1 cellular context compared by ENCODE assay signal in the genomic region with DNA sequence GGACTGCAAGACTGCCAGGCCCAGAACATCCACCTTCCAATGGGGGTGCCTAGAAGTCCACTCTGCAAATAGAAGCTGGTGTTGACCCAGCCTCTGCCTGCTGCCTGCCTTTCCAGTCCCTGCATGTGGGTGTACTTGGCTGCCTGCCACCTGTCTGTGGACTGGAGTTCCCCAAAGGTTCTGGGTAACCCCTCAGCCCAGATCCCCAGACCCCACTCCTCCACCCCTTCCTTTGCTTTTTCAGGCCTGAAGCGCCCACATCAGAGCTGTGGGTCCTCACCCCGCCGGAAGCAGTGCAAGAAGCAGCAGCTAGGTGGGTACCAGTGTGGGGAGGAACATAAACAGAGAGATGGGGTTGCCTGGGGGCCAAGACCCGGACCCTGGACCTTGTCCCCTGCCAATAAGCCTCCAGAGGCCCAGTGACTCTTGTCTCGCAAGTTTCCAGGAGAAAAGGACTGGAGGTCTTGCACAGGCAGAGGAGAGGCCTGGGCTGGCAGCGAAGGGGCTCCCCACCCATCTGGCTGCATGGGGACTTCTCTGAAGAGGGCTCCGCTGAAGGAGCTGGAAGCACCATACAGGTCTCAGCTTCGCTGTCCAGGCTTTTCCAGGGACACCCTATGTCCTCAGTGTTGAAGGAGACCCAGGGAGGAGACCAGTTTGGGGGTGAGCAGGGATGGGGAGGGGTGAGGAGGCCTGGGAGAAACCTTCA.
TF ChIP-seq lines count a peak whose summit lies in the region.

No MANE protein-coding gene starts in this region.

TF ChIP-seq in WTC11, 78 proteins besides CTCF, POLR2A, EP300 and RAD21 (continued from another document):
- TF ChIP-seq GTF2I (CRISPR knock-in tag; conservative IDR thresholded peaks at IDR 0.05) (no peak), RORB (CRISPR knock-in tag; IDR thresholded peaks at IDR 0.05) (no peak), KAT7 (CRISPR knock-in tag; IDR thresholded peaks at IDR 0.05; ENCODE audit: borderline replicate concordance) (no peak), IRF2 (CRISPR knock-in tag; IDR thresholded peaks at IDR 0.05; ENCODE audit: borderline replicate concordance, low read depth) (no peak)
- TF ChIP-seq, protein P1, sequence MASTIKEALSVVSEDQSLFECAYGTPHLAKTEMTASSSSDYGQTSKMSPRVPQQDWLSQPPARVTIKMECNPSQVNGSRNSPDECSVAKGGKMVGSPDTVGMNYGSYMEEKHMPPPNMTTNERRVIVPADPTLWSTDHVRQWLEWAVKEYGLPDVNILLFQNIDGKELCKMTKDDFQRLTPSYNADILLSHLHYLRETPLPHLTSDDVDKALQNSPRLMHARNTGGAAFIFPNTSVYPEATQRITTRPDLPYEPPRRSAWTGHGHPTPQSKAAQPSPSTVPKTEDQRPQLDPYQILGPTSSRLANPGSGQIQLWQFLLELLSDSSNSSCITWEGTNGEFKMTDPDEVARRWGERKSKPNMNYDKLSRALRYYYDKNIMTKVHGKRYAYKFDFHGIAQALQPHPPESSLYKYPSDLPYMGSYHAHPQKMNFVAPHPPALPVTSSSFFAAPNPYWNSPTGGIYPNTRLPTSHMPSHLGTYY (CRISPR knock-in tag; IDR thresholded peaks at IDR 0.05): no peak
TF ChIP-seq in WTC11: peak in this region for 0.
